Comparison of ENCODE assay signal across 1 cellular context in the genomic region with DNA sequence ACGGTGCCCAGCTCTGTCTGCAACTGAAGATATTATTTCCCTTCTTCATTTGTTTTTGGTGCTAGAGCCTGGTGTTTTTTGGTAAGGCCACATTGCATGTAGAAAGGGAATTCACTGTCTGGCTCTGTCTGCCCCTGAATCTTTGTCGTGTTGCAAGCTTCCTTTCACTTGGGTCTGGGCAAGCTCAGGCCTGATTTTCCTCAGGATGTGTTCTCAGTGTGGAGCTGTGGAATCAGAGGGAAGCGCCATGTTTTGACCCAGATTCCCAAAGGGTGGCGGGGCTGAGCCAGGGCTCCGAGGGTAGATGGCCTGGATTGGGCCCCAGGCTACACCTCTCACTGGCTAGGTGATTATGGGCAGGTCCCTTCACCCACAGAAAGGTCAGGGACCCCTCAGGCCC.
TF ChIP-seq lines count a peak whose summit lies in the region.

No MANE protein-coding gene starts in this region.

TF ChIP-seq in IMR-90, 13 proteins besides CTCF, POLR2A, EP300 and RAD21:
- TF ChIP-seq, protein P1, sequence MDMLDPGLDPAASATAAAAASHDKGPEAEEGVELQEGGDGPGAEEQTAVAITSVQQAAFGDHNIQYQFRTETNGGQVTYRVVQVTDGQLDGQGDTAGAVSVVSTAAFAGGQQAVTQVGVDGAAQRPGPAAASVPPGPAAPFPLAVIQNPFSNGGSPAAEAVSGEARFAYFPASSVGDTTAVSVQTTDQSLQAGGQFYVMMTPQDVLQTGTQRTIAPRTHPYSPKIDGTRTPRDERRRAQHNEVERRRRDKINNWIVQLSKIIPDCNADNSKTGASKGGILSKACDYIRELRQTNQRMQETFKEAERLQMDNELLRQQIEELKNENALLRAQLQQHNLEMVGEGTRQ (IDR thresholded peaks at IDR 0.05; ENCODE audit: low read depth, low read length): no peak
- TF ChIP-seq FOS (IDR thresholded peaks at IDR 0.05; ENCODE audit: low read depth, low read length) (no peak), MXI1 (IDR thresholded peaks at IDR 0.05; ENCODE audit: borderline replicate concordance, low read depth, low read length) (no peak), RFX5 (IDR thresholded peaks at IDR 0.05; ENCODE audit: low read depth, low read length) (no peak), CEBPB (IDR thresholded peaks at IDR 0.05; ENCODE audit: low read depth, low read length) (no peak), SMC3 (IDR thresholded peaks at IDR 0.05; ENCODE audit: low read depth, low read length) (no peak), MAZ (IDR thresholded peaks at IDR 0.05; ENCODE audit: borderline replicate concordance, low read depth, low read length) (no peak), MAFK (IDR thresholded peaks at IDR 0.05; ENCODE audit: low read depth, low read length) (no peak), NFE2L2 (IDR thresholded peaks at IDR 0.05; ENCODE audit: low read depth, low read length) (no peak), RCOR1 (IDR thresholded peaks at IDR 0.05; ENCODE audit: insufficient replicate concordance, low read length) (no peak), CHD1 (IDR thresholded peaks at IDR 0.05; ENCODE audit: low read depth, low read length) (no peak), BHLHE40 (IDR thresholded peaks at IDR 0.05; ENCODE audit: low read depth, low read length) (no peak)
- TF ChIP-seq, protein P2, sequence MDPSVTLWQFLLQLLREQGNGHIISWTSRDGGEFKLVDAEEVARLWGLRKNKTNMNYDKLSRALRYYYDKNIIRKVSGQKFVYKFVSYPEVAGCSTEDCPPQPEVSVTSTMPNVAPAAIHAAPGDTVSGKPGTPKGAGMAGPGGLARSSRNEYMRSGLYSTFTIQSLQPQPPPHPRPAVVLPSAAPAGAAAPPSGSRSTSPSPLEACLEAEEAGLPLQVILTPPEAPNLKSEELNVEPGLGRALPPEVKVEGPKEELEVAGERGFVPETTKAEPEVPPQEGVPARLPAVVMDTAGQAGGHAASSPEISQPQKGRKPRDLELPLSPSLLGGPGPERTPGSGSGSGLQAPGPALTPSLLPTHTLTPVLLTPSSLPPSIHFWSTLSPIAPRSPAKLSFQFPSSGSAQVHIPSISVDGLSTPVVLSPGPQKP (IDR thresholded peaks at IDR 0.05; ENCODE audit: borderline replicate concordance, low read depth, low read length): no peak
